1 cellular context compared by ENCODE assay signal in genomic region chr3:13549513-13550256, GRCh38.
TF ChIP-seq lines count a peak whose summit lies in the region.

No MANE protein-coding gene starts in this region.

TF ChIP-seq in HepG2, 621 proteins besides CTCF, POLR2A, EP300 and RAD21 (continued from another document):
- TF ChIP-seq MNT (IDR thresholded peaks at IDR 0.05) (peak; percentile 39), ZNF687 (CRISPR knock-in tag; IDR thresholded peaks at IDR 0.05) (0 out of 2 replicates have a peak, but pooled peaks have one; percentile 4), GABPB1 (CRISPR knock-in tag; IDR thresholded peaks at IDR 0.05) (no peak)
